ENCODE assay signal across 1 cellular context in the genomic region with DNA sequence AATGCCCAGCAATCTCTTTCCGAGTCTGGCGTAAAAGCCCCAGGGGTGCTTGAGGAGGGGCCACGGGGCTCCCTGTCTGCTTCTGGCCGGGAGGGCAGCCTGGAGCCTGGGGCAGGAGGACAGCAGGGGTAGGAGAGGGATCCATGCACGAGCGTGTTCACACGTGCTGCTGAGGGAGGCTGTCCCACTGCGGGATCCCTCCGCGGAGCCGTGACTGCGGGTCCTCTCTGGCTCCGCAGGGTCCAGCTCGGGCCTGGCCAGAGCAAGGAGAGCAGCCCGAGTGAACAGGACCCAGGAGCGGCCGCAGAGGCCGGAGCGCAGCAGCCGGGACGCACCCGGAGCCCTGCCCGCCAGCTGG.
TF ChIP-seq lines count a peak whose summit lies in the region.

No MANE protein-coding gene starts in this region.

TF ChIP-seq in H1, 55 proteins besides CTCF, POLR2A, EP300 and RAD21:
- TF ChIP-seq SIRT6 (IDR thresholded peaks at IDR 0.05; ENCODE audit: low read length) = no peak
- no peak for TF ChIP-seq KDM1A (IDR thresholded peaks at IDR 0.05; ENCODE audit: borderline replicate concordance, low read length)
- TF ChIP-seq CHD1 (IDR thresholded peaks at IDR 0.05; ENCODE audit: low read depth, low read length) = no peak
- no peak for TF ChIP-seq CBX8 (IDR thresholded peaks at IDR 0.05; ENCODE audit: borderline replicate concordance, low read depth, low read length)
- TF ChIP-seq YY1 (IDR thresholded peaks at IDR 0.05; ENCODE audit: low read depth, low read length) = no peak
- no peak for TF ChIP-seq SRF (IDR thresholded peaks at IDR 0.05; ENCODE audit: low read depth, low read length)
- TF ChIP-seq ZNF274 (IDR thresholded peaks at IDR 0.05; ENCODE audit: borderline replicate concordance, extremely low read depth, low read length) = no peak
- no peak for TF ChIP-seq GTF2F1 (IDR thresholded peaks at IDR 0.05; ENCODE audit: borderline replicate concordance, low read depth, low read length)
- no peak for TF ChIP-seq RXRA (IDR thresholded peaks at IDR 0.05; ENCODE audit: insufficient read depth, low read depth, low read length)
- TF ChIP-seq TBP (IDR thresholded peaks at IDR 0.05; ENCODE audit: low read depth, low read length) = no peak
